1 cellular context compared by ENCODE assay signal in the genomic region with DNA sequence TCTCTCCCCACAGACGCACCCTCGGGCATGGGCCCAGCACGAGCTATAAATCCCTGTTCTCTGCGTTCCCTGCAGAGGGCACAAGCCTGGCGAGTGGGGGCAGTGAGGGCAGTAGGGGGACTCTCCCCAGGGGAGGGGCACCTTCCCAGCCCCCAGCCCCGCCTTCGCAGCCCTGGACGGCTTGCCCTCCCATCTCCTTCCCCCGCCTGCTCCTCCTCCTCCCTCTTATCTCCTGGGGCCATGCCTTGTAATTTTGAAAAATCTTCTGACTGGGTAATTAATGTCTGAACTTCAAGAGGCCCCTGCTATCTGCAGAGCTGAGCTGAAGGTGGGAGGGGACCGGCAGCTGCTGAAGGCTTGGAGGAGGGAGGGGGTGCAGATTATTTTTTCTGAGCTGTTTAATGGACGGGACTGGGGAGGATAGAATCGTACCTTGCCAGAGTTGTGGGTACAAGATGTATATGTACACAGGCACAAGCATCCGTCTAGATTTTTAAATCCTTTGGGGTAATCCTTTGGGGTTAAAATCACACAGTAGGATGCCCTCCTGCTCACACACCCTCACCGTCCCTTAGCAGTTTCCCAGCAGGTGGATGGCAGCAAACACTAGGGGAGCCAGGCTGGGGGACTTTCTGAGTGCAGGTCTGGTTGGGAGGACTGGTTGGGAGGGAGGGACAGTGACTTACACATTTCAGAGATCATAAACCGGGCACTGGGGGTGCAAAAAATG.
TF ChIP-seq lines count a peak whose summit lies in the region.

No MANE protein-coding gene starts in this region.

TF ChIP-seq in K562, 482 proteins besides CTCF, POLR2A, EP300 and RAD21 (continued from another document and continues in another):
- TF ChIP-seq, protein P1, sequence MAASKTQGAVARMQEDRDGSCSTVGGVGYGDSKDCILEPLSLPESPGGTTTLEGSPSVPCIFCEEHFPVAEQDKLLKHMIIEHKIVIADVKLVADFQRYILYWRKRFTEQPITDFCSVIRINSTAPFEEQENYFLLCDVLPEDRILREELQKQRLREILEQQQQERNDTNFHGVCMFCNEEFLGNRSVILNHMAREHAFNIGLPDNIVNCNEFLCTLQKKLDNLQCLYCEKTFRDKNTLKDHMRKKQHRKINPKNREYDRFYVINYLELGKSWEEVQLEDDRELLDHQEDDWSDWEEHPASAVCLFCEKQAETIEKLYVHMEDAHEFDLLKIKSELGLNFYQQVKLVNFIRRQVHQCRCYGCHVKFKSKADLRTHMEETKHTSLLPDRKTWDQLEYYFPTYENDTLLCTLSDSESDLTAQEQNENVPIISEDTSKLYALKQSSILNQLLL (CRISPR knock-in tag; IDR thresholded peaks at IDR 0.05; ENCODE audit: borderline replicate concordance), result no peak
- TF ChIP-seq FOXJ2 (tag; IDR thresholded peaks at IDR 0.05) (no peak), SMARCA5 (IDR thresholded peaks at IDR 0.05) (no peak), EZH2 (IDR thresholded peaks at IDR 0.05; ENCODE audit: borderline replicate concordance, low read depth, low read length) (no peak), ZNF717 (CRISPR knock-in tag; IDR thresholded peaks at IDR 0.05) (no peak), ZNF384 (IDR thresholded peaks at IDR 0.05; ENCODE audit: low read depth, low read length) (no peak), MTA3 (IDR thresholded peaks at IDR 0.05; ENCODE audit: borderline replicate concordance) (peak; percentile 33; the same call in 1 of the 2 replicates), TRIM24 (IDR thresholded peaks at IDR 0.05) (peak; percentile 27 to 57; a peak in 1 of 4 replicates), ZEB2 (IDR thresholded peaks at IDR 0.05) (0 out of 2 replicates have a peak, but pooled peaks have one; percentile 34), ZNF780A (CRISPR knock-in tag; IDR thresholded peaks at IDR 0.05) (no peak), PHF21A (IDR thresholded peaks at IDR 0.05; ENCODE audit: borderline replicate concordance, low read depth) (no peak), TBL1XR1 (IDR thresholded peaks at IDR 0.05; ENCODE audit: low read length in 2 of 2) (peak in 1 of 2 experiments; percentile 87; a peak in 2 of 4 replicates), PHTF2 (CRISPR knock-in tag; IDR thresholded peaks at IDR 0.05) (no peak), ZNF668 (CRISPR knock-in tag; IDR thresholded peaks at IDR 0.05) (no peak), ZKSCAN3 (CRISPR knock-in tag; IDR thresholded peaks at IDR 0.05) (no peak), ZNF583 (CRISPR knock-in tag; IDR thresholded peaks at IDR 0.05) (no peak), ZNF23 (CRISPR knock-in tag; IDR thresholded peaks at IDR 0.05) (no peak), ZKSCAN1 (IDR thresholded peaks at IDR 0.05; ENCODE audit: low read depth, low read length) (no peak; the same call in 1 of the 2 replicates), ZNF76 (CRISPR knock-in tag; IDR thresholded peaks at IDR 0.05; ENCODE audit: borderline replicate concordance) (no peak), TGIF2 (CRISPR knock-in tag; IDR thresholded peaks at IDR 0.05) (no peak), PRMT5 (CRISPR knock-in tag; IDR thresholded peaks at IDR 0.05) (no peak), RBM14 (IDR thresholded peaks at IDR 0.05; ENCODE audit: borderline replicate concordance, insufficient read depth, low read depth, low read length) (no peak), KDM2B (CRISPR knock-in tag; IDR thresholded peaks at IDR 0.05) (no peak), ZNF143 (CRISPR knock-in tag; IDR thresholded peaks at IDR 0.05) (no peak), PPARD (CRISPR knock-in tag; IDR thresholded peaks at IDR 0.05) (no peak), POU5F1 (IDR thresholded peaks at IDR 0.05; ENCODE audit: borderline replicate concordance, low read depth, low read length, partially characterized antibody) (no peak), ZFP30 (CRISPR knock-in tag; IDR thresholded peaks at IDR 0.05; ENCODE audit: borderline replicate concordance) (no peak), SLC30A9 (CRISPR knock-in tag; IDR thresholded peaks at IDR 0.05) (no peak), IFI16 (CRISPR knock-in tag; IDR thresholded peaks at IDR 0.05) (no peak), DNMT1 (IDR thresholded peaks at IDR 0.05) (no peak), MEF2A (IDR thresholded peaks at IDR 0.05; ENCODE audit: control insufficient read depth, low read depth, low read length) (no peak), TAL1 (IDR thresholded peaks at IDR 0.05) (peak; percentile 88), CBX8 (IDR thresholded peaks at IDR 0.05; ENCODE audit: borderline replicate concordance, extremely low read depth, low read depth, low read length, poor library complexity, severe bottlenecking) (no peak), NR3C1 (CRISPR knock-in tag; IDR thresholded peaks at IDR 0.05) (no peak), ARNT (IDR thresholded peaks at IDR 0.05) (peak in 1 of 2 experiments; percentile 60; a peak in 1 of 4 replicates), KHSRP (IDR thresholded peaks at IDR 0.05) (no peak), NFRKB (IDR thresholded peaks at IDR 0.05; ENCODE audit: low read depth) (no peak), ZC3H4 (CRISPR knock-in tag; IDR thresholded peaks at IDR 0.05; ENCODE audit: borderline replicate concordance) (no peak), HOXB6 (CRISPR knock-in tag; IDR thresholded peaks at IDR 0.05; ENCODE audit: borderline replicate concordance) (no peak), WHSC1 (IDR thresholded peaks at IDR 0.05; ENCODE audit: low read length) (no peak), PHF20 (IDR thresholded peaks at IDR 0.05; ENCODE audit: partially characterized antibody) (no peak), BRD9 (IDR thresholded peaks at IDR 0.05; ENCODE audit: low read depth, partially characterized antibody) (no peak)
- TF ChIP-seq, protein P2, sequence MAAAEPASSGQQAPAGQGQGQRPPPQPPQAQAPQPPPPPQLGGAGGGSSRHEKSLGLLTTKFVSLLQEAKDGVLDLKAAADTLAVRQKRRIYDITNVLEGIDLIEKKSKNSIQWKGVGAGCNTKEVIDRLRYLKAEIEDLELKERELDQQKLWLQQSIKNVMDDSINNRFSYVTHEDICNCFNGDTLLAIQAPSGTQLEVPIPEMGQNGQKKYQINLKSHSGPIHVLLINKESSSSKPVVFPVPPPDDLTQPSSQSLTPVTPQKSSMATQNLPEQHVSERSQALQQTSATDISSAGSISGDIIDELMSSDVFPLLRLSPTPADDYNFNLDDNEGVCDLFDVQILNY (CRISPR knock-in tag; IDR thresholded peaks at IDR 0.05), result no peak
- TF ChIP-seq, protein P3, sequence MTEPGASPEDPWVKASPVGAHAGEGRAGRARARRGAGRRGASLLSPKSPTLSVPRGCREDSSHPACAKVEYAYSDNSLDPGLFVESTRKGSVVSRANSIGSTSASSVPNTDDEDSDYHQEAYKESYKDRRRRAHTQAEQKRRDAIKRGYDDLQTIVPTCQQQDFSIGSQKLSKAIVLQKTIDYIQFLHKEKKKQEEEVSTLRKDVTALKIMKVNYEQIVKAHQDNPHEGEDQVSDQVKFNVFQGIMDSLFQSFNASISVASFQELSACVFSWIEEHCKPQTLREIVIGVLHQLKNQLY (CRISPR knock-in tag; conservative IDR thresholded peaks at IDR 0.05), result no peak
- TF ChIP-seq, protein P4, sequence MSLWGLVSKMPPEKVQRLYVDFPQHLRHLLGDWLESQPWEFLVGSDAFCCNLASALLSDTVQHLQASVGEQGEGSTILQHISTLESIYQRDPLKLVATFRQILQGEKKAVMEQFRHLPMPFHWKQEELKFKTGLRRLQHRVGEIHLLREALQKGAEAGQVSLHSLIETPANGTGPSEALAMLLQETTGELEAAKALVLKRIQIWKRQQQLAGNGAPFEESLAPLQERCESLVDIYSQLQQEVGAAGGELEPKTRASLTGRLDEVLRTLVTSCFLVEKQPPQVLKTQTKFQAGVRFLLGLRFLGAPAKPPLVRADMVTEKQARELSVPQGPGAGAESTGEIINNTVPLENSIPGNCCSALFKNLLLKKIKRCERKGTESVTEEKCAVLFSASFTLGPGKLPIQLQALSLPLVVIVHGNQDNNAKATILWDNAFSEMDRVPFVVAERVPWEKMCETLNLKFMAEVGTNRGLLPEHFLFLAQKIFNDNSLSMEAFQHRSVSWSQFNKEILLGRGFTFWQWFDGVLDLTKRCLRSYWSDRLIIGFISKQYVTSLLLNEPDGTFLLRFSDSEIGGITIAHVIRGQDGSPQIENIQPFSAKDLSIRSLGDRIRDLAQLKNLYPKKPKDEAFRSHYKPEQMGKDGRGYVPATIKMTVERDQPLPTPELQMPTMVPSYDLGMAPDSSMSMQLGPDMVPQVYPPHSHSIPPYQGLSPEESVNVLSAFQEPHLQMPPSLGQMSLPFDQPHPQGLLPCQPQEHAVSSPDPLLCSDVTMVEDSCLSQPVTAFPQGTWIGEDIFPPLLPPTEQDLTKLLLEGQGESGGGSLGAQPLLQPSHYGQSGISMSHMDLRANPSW (CRISPR knock-in tag; IDR thresholded peaks at IDR 0.05), result no peak
- TF ChIP-seq, protein P5, sequence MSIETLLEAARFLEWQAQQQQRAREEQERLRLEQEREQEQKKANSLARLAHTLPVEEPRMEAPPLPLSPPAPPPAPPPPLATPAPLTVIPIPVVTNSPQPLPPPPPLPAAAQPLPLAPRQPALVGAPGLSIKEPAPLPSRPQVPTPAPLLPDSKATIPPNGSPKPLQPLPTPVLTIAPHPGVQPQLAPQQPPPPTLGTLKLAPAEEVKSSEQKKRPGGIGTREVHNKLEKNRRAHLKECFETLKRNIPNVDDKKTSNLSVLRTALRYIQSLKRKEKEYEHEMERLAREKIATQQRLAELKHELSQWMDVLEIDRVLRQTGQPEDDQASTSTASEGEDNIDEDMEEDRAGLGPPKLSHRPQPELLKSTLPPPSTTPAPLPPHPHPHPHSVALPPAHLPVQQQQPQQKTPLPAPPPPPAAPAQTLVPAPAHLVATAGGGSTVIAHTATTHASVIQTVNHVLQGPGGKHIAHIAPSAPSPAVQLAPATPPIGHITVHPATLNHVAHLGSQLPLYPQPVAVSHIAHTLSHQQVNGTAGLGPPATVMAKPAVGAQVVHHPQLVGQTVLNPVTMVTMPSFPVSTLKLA (conservative IDR thresholded peaks at IDR 0.05), result peak in 1 of 2 experiments; percentile 36; a peak in 1 of 4 replicates
- TF ChIP-seq, protein P6, sequence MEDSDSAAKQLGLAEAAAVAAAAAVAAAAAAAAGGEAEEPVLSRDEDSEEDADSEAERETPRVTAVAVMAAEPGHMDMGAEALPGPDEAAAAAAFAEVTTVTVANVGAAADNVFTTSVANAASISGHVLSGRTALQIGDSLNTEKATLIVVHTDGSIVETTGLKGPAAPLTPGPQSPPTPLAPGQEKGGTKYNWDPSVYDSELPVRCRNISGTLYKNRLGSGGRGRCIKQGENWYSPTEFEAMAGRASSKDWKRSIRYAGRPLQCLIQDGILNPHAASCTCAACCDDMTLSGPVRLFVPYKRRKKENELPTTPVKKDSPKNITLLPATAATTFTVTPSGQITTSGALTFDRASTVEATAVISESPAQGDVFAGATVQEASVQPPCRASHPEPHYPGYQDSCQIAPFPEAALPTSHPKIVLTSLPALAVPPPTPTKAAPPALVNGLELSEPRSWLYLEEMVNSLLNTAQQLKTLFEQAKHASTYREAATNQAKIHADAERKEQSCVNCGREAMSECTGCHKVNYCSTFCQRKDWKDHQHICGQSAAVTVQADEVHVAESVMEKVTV (CRISPR knock-in tag; IDR thresholded peaks at IDR 0.05), result no peak
- TF ChIP-seq, protein P7, sequence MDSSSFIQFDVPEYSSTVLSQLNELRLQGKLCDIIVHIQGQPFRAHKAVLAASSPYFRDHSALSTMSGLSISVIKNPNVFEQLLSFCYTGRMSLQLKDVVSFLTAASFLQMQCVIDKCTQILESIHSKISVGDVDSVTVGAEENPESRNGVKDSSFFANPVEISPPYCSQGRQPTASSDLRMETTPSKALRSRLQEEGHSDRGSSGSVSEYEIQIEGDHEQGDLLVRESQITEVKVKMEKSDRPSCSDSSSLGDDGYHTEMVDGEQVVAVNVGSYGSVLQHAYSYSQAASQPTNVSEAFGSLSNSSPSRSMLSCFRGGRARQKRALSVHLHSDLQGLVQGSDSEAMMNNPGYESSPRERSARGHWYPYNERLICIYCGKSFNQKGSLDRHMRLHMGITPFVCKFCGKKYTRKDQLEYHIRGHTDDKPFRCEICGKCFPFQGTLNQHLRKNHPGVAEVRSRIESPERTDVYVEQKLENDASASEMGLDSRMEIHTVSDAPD (CRISPR knock-in tag; IDR thresholded peaks at IDR 0.05), result no peak
- TF ChIP-seq, protein P8, sequence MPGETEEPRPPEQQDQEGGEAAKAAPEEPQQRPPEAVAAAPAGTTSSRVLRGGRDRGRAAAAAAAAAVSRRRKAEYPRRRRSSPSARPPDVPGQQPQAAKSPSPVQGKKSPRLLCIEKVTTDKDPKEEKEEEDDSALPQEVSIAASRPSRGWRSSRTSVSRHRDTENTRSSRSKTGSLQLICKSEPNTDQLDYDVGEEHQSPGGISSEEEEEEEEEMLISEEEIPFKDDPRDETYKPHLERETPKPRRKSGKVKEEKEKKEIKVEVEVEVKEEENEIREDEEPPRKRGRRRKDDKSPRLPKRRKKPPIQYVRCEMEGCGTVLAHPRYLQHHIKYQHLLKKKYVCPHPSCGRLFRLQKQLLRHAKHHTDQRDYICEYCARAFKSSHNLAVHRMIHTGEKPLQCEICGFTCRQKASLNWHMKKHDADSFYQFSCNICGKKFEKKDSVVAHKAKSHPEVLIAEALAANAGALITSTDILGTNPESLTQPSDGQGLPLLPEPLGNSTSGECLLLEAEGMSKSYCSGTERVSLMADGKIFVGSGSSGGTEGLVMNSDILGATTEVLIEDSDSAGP (CRISPR knock-in tag; IDR thresholded peaks at IDR 0.05), result no peak
- TF ChIP-seq, protein P9, sequence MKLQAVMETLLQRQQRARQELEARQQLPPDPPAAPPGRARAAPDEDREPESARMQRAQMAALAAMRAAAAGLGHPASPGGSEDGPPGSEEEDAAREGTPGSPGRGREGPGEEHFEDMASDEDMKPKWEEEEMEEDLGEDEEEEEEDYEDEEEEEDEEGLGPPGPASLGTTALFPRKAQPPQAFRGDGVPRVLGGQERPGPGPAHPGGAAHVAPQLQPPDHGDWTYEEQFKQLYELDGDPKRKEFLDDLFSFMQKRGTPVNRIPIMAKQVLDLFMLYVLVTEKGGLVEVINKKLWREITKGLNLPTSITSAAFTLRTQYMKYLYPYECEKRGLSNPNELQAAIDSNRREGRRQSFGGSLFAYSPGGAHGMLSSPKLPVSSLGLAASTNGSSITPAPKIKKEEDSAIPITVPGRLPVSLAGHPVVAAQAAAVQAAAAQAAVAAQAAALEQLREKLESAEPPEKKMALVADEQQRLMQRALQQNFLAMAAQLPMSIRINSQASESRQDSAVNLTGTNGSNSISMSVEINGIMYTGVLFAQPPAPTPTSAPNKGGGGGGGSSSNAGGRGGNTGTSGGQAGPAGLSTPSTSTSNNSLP (IDR thresholded peaks at IDR 0.05; ENCODE audit: borderline replicate concordance, low read depth, low read length), result 0 out of 2 replicates have a peak, but pooled peaks have one; percentile 43
- TF ChIP-seq, protein P10, sequence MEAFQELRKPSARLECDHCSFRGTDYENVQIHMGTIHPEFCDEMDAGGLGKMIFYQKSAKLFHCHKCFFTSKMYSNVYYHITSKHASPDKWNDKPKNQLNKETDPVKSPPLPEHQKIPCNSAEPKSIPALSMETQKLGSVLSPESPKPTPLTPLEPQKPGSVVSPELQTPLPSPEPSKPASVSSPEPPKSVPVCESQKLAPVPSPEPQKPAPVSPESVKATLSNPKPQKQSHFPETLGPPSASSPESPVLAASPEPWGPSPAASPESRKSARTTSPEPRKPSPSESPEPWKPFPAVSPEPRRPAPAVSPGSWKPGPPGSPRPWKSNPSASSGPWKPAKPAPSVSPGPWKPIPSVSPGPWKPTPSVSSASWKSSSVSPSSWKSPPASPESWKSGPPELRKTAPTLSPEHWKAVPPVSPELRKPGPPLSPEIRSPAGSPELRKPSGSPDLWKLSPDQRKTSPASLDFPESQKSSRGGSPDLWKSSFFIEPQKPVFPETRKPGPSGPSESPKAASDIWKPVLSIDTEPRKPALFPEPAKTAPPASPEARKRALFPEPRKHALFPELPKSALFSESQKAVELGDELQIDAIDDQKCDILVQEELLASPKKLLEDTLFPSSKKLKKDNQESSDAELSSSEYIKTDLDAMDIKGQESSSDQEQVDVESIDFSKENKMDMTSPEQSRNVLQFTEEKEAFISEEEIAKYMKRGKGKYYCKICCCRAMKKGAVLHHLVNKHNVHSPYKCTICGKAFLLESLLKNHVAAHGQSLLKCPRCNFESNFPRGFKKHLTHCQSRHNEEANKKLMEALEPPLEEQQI (IDR thresholded peaks at IDR 0.05), result no peak
